In the genomic region with DNA sequence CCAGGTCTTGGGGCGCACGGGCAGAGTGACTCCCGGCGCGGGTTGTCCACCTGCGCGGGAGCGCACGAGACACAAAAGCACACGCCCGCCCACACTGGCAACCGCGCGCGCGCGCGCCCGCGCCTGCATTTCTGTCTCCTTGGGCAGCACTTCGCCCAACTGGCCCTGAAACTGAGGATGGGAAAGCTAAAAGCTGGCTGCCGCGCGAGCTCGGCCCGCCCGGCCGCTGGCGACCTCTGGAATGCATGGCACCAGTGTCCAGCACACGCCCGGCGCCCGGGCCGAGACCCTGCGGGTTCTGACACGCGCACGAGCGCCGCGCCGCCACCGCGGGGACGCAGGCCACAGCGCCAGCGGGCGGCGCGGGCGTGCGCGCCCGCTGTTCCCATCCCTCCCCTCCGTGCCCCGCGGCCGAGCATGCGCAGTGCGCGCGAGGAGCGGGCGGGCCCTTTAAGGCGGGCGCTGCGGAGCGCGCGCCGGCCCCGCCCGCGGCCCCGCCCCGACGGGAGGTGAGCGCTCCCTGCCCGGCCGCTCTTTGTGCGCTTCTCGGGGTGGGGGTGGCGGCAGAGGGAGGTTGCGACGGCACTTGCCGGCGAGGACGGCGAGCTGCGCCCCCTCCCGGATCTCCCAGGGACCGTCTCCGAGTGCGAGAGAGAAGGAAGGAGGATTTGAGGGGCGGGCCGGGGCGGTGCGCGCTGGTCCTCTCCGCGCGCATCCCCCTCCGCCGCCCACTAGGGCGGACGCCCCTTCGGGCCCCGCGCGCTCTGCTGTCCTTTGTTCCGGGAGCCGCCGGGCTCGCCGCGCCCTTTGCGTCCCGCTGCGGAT, we compare ENCODE assay signal across 8 cellular contexts. TPM values are rescaled to one million over a fixed set of nuclear protein-coding genes. Genes with fewer than 3 reads are reported as not detected.
DNase-seq lines count a peak whose midpoint lies in the region; ATAC-seq, FAIRE-seq and TF ChIP-seq lines count a peak whose summit lies in the region.

No MANE protein-coding gene starts in this region.

- H3K36me3 ChIP-seq in astrocyte (ENCODE audit: insufficient read depth, low read length) = peaks cover 8% of the 10 kb centered on the region

- H3K4me1 Mint-ChIP-seq in T-helper 2 cell treated with Interferon-gamma antibody and Interleukin-4, amounts not matched to agents 5 μg/mL and 100 μg/mL, for 36 hours (ENCODE audit: low read depth) = peaks cover 9% of the 10 kb centered on the region
- H3K4me1 Mint-ChIP-seq in astrocyte (ENCODE audit: low read depth, unreplicated experiment) = peaks cover 7% of the 10 kb centered on the region

- H3K4me3 ChIP-seq in astrocyte (ENCODE audit: insufficient read depth, low read depth, low read length) (peak overlapping the region; percentile 75), retinal pigment epithelial cell (ENCODE audit: low read length) (peak overlapping the region; percentile 90)

- TF ChIP-seq POLR2A in GM12892 (IDR thresholded peaks at IDR 0.05; ENCODE audit: low read depth, low read length) = no peak

- peaks cover 22% of the 10 kb centered on the region for H3K4me1 ChIP-seq in astrocyte (ENCODE audit: insufficient read depth, low read length)

- no peaks in the 10 kb centered on the region for H3K36me3 Mint-ChIP-seq in T-helper 2 cell treated with Interferon-gamma antibody and Interleukin-4, amounts not matched to agents 5 μg/mL and 100 μg/mL, for 36 hours (ENCODE audit: low read depth)
- peaks cover 8% of the 10 kb centered on the region for H3K36me3 Mint-ChIP-seq in astrocyte (ENCODE audit: low read depth, unreplicated experiment)

- peak overlapping the region; percentile 84 for H2AFZ ChIP-seq in astrocyte (ENCODE audit: low read depth, low read length)

- H4K20me1 ChIP-seq in astrocyte (ENCODE audit: insufficient read depth, low read length) = peaks cover 26% of the 10 kb centered on the region

- peak overlapping the region; percentile 93 for H3K4me3 Mint-ChIP-seq in T-helper 2 cell treated with Interferon-gamma antibody and Interleukin-4, amounts not matched to agents 5 μg/mL and 100 μg/mL, for 36 hours
- peak overlapping the region; percentile 89 for H3K4me3 Mint-ChIP-seq in astrocyte (ENCODE audit: unreplicated experiment)

- H3K9ac ChIP-seq in astrocyte (ENCODE audit: low read length) = peak overlapping the region; percentile 92

- peak; percentile 86 for FAIRE-seq in GM12892 (lab: Jason Lieb, UNC)
- FAIRE-seq in astrocyte (lab: Jason Lieb, UNC) = no peak

- no peaks in the 10 kb centered on the region for H3K9me3 Mint-ChIP-seq in T-helper 2 cell treated with Interferon-gamma antibody and Interleukin-4, amounts not matched to agents 5 μg/mL and 100 μg/mL, for 36 hours
- H3K9me3 Mint-ChIP-seq in astrocyte (ENCODE audit: unreplicated experiment) = no peaks in the 10 kb centered on the region

- peaks cover 3% of the 10 kb centered on the region for H3K27me3 ChIP-seq in astrocyte (ENCODE audit: insufficient read depth, low read length)

- peak overlapping the region; percentile 87 for H3K27ac Mint-ChIP-seq in T-helper 2 cell treated with Interferon-gamma antibody and Interleukin-4, amounts not matched to agents 5 μg/mL and 100 μg/mL, for 36 hours
- H3K27ac Mint-ChIP-seq in astrocyte (ENCODE audit: unreplicated experiment) = peak overlapping the region; percentile 66

- peak; percentile 63 for ATAC-seq in HG02852 (IDR thresholded peaks at IDR 0.05; ENCODE audit: unreplicated experiment)

- H3K79me2 ChIP-seq in astrocyte (ENCODE audit: insufficient read depth, low read length) = peaks cover 35% of the 10 kb centered on the region

- no peaks in the 10 kb centered on the region for H3K9me3 ChIP-seq in astrocyte (ENCODE audit: insufficient read depth, low read depth, low read length)

- H3K27ac ChIP-seq in astrocyte (ENCODE audit: low read depth, low read length) = peak overlapping the region; percentile 90

- peaks cover 37% of the 10 kb centered on the region for H3K27me3 Mint-ChIP-seq in T-helper 2 cell treated with Interferon-gamma antibody and Interleukin-4, amounts not matched to agents 5 μg/mL and 100 μg/mL, for 36 hours (ENCODE audit: low read depth)
- peaks cover 22% of the 10 kb centered on the region for H3K27me3 Mint-ChIP-seq in astrocyte (ENCODE audit: low read depth, unreplicated experiment)

- DNase-seq in GM12892 (ENCODE audit: insufficient read length) (peak; percentile 93), NCI-H1436 treated with DMSO at 0.1 percent for 48 hours (lab: John Stamatoyannopoulos, UW) (peak; percentile 47), astrocyte (ENCODE audit: low read depth) (peak; percentile 72), hippocampal formation (lab: John Stamatoyannopoulos, UW) (peak; percentile 85 to 91), retinal pigment epithelial cell (ENCODE audit: low read depth) (peak; percentile 47), NK-92 (lab: John Stamatoyannopoulos, UW; ENCODE audit: unreplicated experiment) (no peak)
- peak; percentile 90 for DNase-seq in T-helper 2 cell treated with Interferon-gamma antibody and Interleukin-4, amounts not matched to agents 5 μg/mL and 100 μg/mL, for 36 hours (ENCODE audit: low spot score)

- peak overlapping the region; percentile 93 for H3K4me2 ChIP-seq in astrocyte (ENCODE audit: low read length)

- peak; percentile 33 for TF ChIP-seq CTCF in astrocyte (IDR thresholded peaks at IDR 0.05; ENCODE audit: insufficient read depth, low read depth, low read length)
- peak; percentile 67 for TF ChIP-seq CTCF in retinal pigment epithelial cell (conservative IDR thresholded peaks at IDR 0.05; ENCODE audit: low read depth, low read length)

RNA-seq across cellular contexts. Expression of a gene that starts 1.1 kb away (rescaled TPM):
- 0.78 TPM for polyA plus RNA-seq in GM12892 (2012; ENCODE audit: missing spikeins)
- 18.7 and 19.1 TPM in 2 replicates for total RNA-seq in astrocyte
